In genomic region chr7:66837007-66837406, GRCh38 we compare ENCODE assay signal across 9 cellular contexts.
DNase-seq lines count a peak whose midpoint lies in the region; ATAC-seq, FAIRE-seq and TF ChIP-seq lines count a peak whose summit lies in the region.
"Had no signal": no experiment of that assay in that cellular context is flagged by ENCODE, and none has a peak within 500 bp of the region (broad histone marks: within the 10 kb centered on the region; RNA-seq: fewer than 3 reads in every experiment).

No MANE protein-coding gene starts in this region.

- H3K27ac ChIP-seq in WERI-Rb-1 (no peak overlapping the region), keratinocyte (ENCODE audit: control insufficient read depth, insufficient read depth, low read length) (no peak overlapping the region)

- H3K4me1 ChIP-seq in keratinocyte (ENCODE audit: control insufficient read depth, extremely low read depth, insufficient read depth, low read length): no peaks in the 10 kb centered on the region

- H3K9me3 ChIP-seq in WERI-Rb-1 (ENCODE audit: severe bottlenecking) (peaks cover 4% of the 10 kb centered on the region), keratinocyte (ENCODE audit: control insufficient read depth, low read depth, low read length) (no peaks in the 10 kb centered on the region)

- peak; percentile 40 for FAIRE-seq in G401.6 (lab: Jason Lieb, UNC)
- FAIRE-seq in keratinocyte (lab: Jason Lieb, UNC): peak; percentile 65
- FAIRE-seq: islet of Langerhans had no signal

- H3K36me3 ChIP-seq in WERI-Rb-1: no peaks in the 10 kb centered on the region
- no peaks in the 10 kb centered on the region for H3K36me3 ChIP-seq in keratinocyte (ENCODE audit: control insufficient read depth in 2 of 2, extremely low read depth in 1 of 2, insufficient read depth in 2 of 2, low read length in 2 of 2)

- H2AFZ ChIP-seq in keratinocyte (ENCODE audit: control insufficient read depth, low read length): no peak overlapping the region

- H3K9me1 ChIP-seq in keratinocyte (ENCODE audit: control insufficient read depth, extremely low read depth, insufficient read depth, low read length): no peaks in the 10 kb centered on the region

- DNase-seq in Kasumi-1 (lab: John Stamatoyannopoulos, UW) (peak; percentile 75 to 79), WERI-Rb-1 (peak; percentile 55), keratinocyte (ENCODE audit: low read depth, low spot score) (no peak), GM19238 (ENCODE audit: insufficient read length, low spot score) (no peak), NCI-H2107 (lab: John Stamatoyannopoulos, UW) (no peak)

- dilution Hi-C loops in keratinocyte (cut with MboI; ENCODE audit: extremely low pct_ligation_motif_present, low sequenced_read_pairs): no loop called here

- peak; percentile 61 for TF ChIP-seq CTCF in WERI-Rb-1 (IDR thresholded peaks at IDR 0.05; ENCODE audit: low read depth, low read length)
- peak; percentile 52 to 66 (median 55) for TF ChIP-seq CTCF in keratinocyte (optimal IDR thresholded peaks at IDR 0.05 in 1 of 3, IDR thresholded peaks at IDR 0.05 in 1 of 3, conservative IDR thresholded peaks at IDR 0.05 in 1 of 3; ENCODE audit: extremely low read depth in 1 of 3, insufficient read depth in 2 of 3, low read length in 3 of 3)

- no peaks in the 10 kb centered on the region for H4K20me1 ChIP-seq in keratinocyte (ENCODE audit: control insufficient read depth, extremely low read depth, insufficient read depth, low read length)

- H3K9ac ChIP-seq in keratinocyte (ENCODE audit: control insufficient read depth, extremely low read depth, insufficient read depth, low read length): no peak overlapping the region

- no peak overlapping the region for H3K4me2 ChIP-seq in keratinocyte (ENCODE audit: control insufficient read depth, extremely low read depth, insufficient read depth, low read depth, low read length)

- ATAC-seq in GM21528 (IDR thresholded peaks at IDR 0.05; ENCODE audit: low FRiP score, unreplicated experiment): no peak
- no peak for ATAC-seq in HG02623 (IDR thresholded peaks at IDR 0.05; ENCODE audit: unreplicated experiment)

- H3K4me3 ChIP-seq in WERI-Rb-1 (ENCODE audit: low read depth, low read length) (no peak overlapping the region), keratinocyte (ENCODE audit: control insufficient read depth in 2 of 3, extremely low read depth in 1 of 3, insufficient read depth in 2 of 3, low read depth in 1 of 3, low read length in 3 of 3) (no peak overlapping the region)

- no peaks in the 10 kb centered on the region for H3K79me2 ChIP-seq in keratinocyte (ENCODE audit: control insufficient read depth, insufficient read depth, low read length)

- H3K27me3 ChIP-seq in WERI-Rb-1 (ENCODE audit: insufficient read depth, low read depth, severe bottlenecking) (no peaks in the 10 kb centered on the region), keratinocyte (ENCODE audit: control insufficient read depth, extremely low read depth, insufficient read depth, low read length) (no peaks in the 10 kb centered on the region)

Comparison
In these comparisons a context has a peak if more than half of its experiments do, and no peak if none do; other contexts are left out.
1. DNase-seq: peak in Kasumi-1 (2 of 2) and WERI-Rb-1 (single experiment); none in keratinocyte (single experiment), GM19238 (single experiment) and NCI-H2107 (single experiment).